Comparison of ENCODE assay signal across 1 cellular context in genomic region chr7:44477063-44477830, GRCh38.
A peak's percentile ranks its signal among the peaks of the same experiment; 100 is the strongest.
TF ChIP-seq lines count a peak whose summit lies in the region.

No MANE protein-coding gene starts in this region.

TF ChIP-seq in HEK293, 187 proteins besides CTCF, POLR2A, EP300 and RAD21 (continued from another document):
- TF ChIP-seq ZNF600 (tag by site-specific recombination; IDR thresholded peaks at IDR 0.05) (peak; percentile 65; the same call in 1 of the 2 replicates), ATF2 (tag by site-specific recombination; IDR thresholded peaks at IDR 0.05; ENCODE audit: low read depth) (peak; percentile 99), ZNF394 (tag by site-specific recombination; IDR thresholded peaks at IDR 0.05; ENCODE audit: borderline replicate concordance) (0 out of 2 replicates have a peak, but pooled peaks have one; percentile 11), ZNF10 (tag by site-specific recombination; IDR thresholded peaks at IDR 0.05) (peak; percentile 71; the same call in 1 of the 2 replicates), ZNF654 (tag by site-specific recombination; IDR thresholded peaks at IDR 0.05; ENCODE audit: low read depth) (peak; percentile 90), KLF17 (tag by site-specific recombination; IDR thresholded peaks at IDR 0.05) (peak; percentile 73; the same call in 1 of the 2 replicates), ZNF48 (tag by site-specific recombination; IDR thresholded peaks at IDR 0.05) (no peak), ZSCAN30 (tag by site-specific recombination; IDR thresholded peaks at IDR 0.05) (0 out of 2 replicates have a peak, but pooled peaks have one; percentile 13), ZNF530 (tag by site-specific recombination; IDR thresholded peaks at IDR 0.05; ENCODE audit: low read depth) (no peak), ZBTB17 (tag by site-specific recombination; IDR thresholded peaks at IDR 0.05) (peak; percentile 85), ZNF621 (tag by site-specific recombination; IDR thresholded peaks at IDR 0.05) (no peak), ZNF473 (tag by site-specific recombination; IDR thresholded peaks at IDR 0.05) (no peak)
